In genomic region chr10:44978570-44979280, GRCh38 we compare ENCODE assay signal across 8 cellular contexts. TPM values are rescaled to one million over a fixed set of nuclear protein-coding genes. Genes with fewer than 3 reads are reported as not detected.
DNase-seq lines count a peak whose midpoint lies in the region; ATAC-seq and TF ChIP-seq lines count a peak whose summit lies in the region.

DEPP1 (minus strand) TSS chr10:44978809; CDS start chr10:44978030, 779 bp downstream.

- ATAC-seq in HG03097 (IDR thresholded peaks at IDR 0.05; ENCODE audit: low FRiP score, unreplicated experiment) (peak; percentile 35), HG02981 (IDR thresholded peaks at IDR 0.05; ENCODE audit: unreplicated experiment) (no peak)

- H3K4me3 ChIP-seq in cardiac fibroblast (replicated peaks in 1 of 2; ENCODE audit: low read depth in 2 of 2, low read length in 2 of 2), result peak within 1 kb of the TSS; percentile 72 to 73
- peak within 1 kb of the TSS; percentile 19 to 40 (median 28) for H3K4me3 ChIP-seq in skin epidermis

- peaks cover 11 to 21% of the 10 kb centered on the region in 2 donors for H3K4me1 Mint-ChIP-seq in immature natural killer cell

- peak within 1 kb of the TSS in 20 of 21 experiments; percentile 11 to 89 (median 67) for H3K27ac ChIP-seq in skin epidermis

- no peak within 1 kb of the TSS for H3K4me3 Mint-ChIP-seq in immature natural killer cell

- DNase-seq in DMS153 (lab: John Stamatoyannopoulos, UW) (peak; percentile 95), NCI-H748 (lab: John Stamatoyannopoulos, UW; ENCODE audit: unreplicated experiment) (peak; percentile 93), cardiac fibroblast (ENCODE audit: low read depth in 2 of 2) (peak; percentile 90 to 98), immature natural killer cell (no peak)
- no peak for DNase-seq in effector CD8-positive, alpha-beta T cell (lab: John Stamatoyannopoulos, UW)

- peaks cover 0 to 3% (median 3%) of the 10 kb centered on the region in 3 donors for H3K27me3 Mint-ChIP-seq in immature natural killer cell (ENCODE audit: low read depth in 3 of 3)

- H3K9me3 Mint-ChIP-seq in immature natural killer cell, result no peaks in the 10 kb centered on the region

- peaks cover 0 to 13% (median 4%) of the 10 kb centered on the region in 3 donors for H3K36me3 Mint-ChIP-seq in immature natural killer cell

- TF ChIP-seq CTCF in cardiac fibroblast (IDR thresholded peaks at IDR 0.05; ENCODE audit: low read depth, low read length), result peak; percentile 14

- peak within 1 kb of the TSS in 4 of 6 donors; percentile 16 to 64 (median 44) for H3K27ac Mint-ChIP-seq in immature natural killer cell

RNA-seq across cellular contexts. Expression of gene DEPP1, which starts in this region (rescaled TPM):
- not detected for polyA plus RNA-seq in immature natural killer cell

Comparison
In these comparisons a context has a peak if more than half of its experiments do, and no peak if none do; other contexts are left out.
1. DNase-seq: peak in DMS153 (single experiment), NCI-H748 (single experiment) and cardiac fibroblast (2 of 2); none in immature natural killer cell (0 of 3) and effector CD8-positive, alpha-beta T cell (single experiment).